Comparison of ENCODE assay signal across 16 cellular contexts in genomic region chr10:22854935-22855421, GRCh38.
DNase-seq lines count a peak whose midpoint lies in the region; TF ChIP-seq lines count a peak whose summit lies in the region.
"Had no signal": no experiment of that assay in that cellular context is flagged by ENCODE, and none has a peak within 500 bp of the region (broad histone marks: within the 10 kb centered on the region; RNA-seq: fewer than 3 reads in every experiment).

No MANE protein-coding gene starts in this region.

- no TSS peak for BruUV-seq in A673 (replicated peaks; lab: Mats Ljungman, UMichigan)

- no peak overlapping the region for H3K4me3 ChIP-seq in fibroblast of villous mesenchyme (ENCODE audit: low read depth, low read length)
- H3K4me3 ChIP-seq in osteoblast (ENCODE audit: insufficient read depth, low read length), result no peak overlapping the region
- H3K4me3 ChIP-seq in colonic mucosa, result no peak overlapping the region
- no peak overlapping the region for H3K4me3 ChIP-seq in A673 (ENCODE audit: low read depth, low read length, poor library complexity, severe bottlenecking)
- H3K4me3 ChIP-seq: breast epithelium, sigmoid colon had no signal

- H3K4me2 ChIP-seq in osteoblast (ENCODE audit: insufficient read depth, low read length), result no peak overlapping the region

- H3K9me3 ChIP-seq in osteoblast (ENCODE audit: low read depth, low read length) (no peaks in the 10 kb centered on the region), colonic mucosa (no peaks in the 10 kb centered on the region), A673 (ENCODE audit: low read depth, low read length, poor library complexity, severe bottlenecking) (no peaks in the 10 kb centered on the region)
- H3K9me3 ChIP-seq: breast epithelium, sigmoid colon had no signal

- no peaks in the 10 kb centered on the region for H3K27me3 ChIP-seq in osteoblast (ENCODE audit: insufficient read depth, low read length)
- no peaks in the 10 kb centered on the region for H3K27me3 ChIP-seq in colonic mucosa
- H3K27me3 ChIP-seq in A673 (replicated peaks; ENCODE audit: insufficient read depth, low read depth, low read length, poor library complexity), result no peaks in the 10 kb centered on the region
- H3K27me3 ChIP-seq: breast epithelium, sigmoid colon had no signal

- no peaks in the 10 kb centered on the region for H4K20me1 ChIP-seq in osteoblast (ENCODE audit: insufficient read depth, low read length)

- intact Hi-C loops in colonic mucosa (cut with DNase I), result no loop called here
- intact Hi-C loops in A673 (cut with micrococcal nuclease; ENCODE audit: unreplicated experiment), result no loop called here

- CTCF ChIA-PET in A673 (lab: Charles Lee), result no interaction called here

- peaks cover 9% of the 10 kb centered on the region for H3K4me1 ChIP-seq in osteoblast (ENCODE audit: insufficient read depth, low read length)
- no peaks in the 10 kb centered on the region for H3K4me1 ChIP-seq in colonic mucosa
- no peaks in the 10 kb centered on the region for H3K4me1 ChIP-seq in A673 (ENCODE audit: insufficient read depth, low read length, poor library complexity, severe bottlenecking)

- peak overlapping the region; percentile 54 for H2AFZ ChIP-seq in osteoblast (ENCODE audit: low read length)

- no peaks in the 10 kb centered on the region for H3K79me2 ChIP-seq in osteoblast (ENCODE audit: insufficient read depth, low read length)

- H3K36me3 ChIP-seq in osteoblast (ENCODE audit: insufficient read depth, low read length) (no peaks in the 10 kb centered on the region), colonic mucosa (no peaks in the 10 kb centered on the region), A673 (ENCODE audit: insufficient read depth, low read length, poor library complexity, severe bottlenecking) (no peaks in the 10 kb centered on the region)
- H3K36me3 ChIP-seq: breast epithelium, sigmoid colon had no signal

- H3K27ac ChIP-seq in osteoblast (ENCODE audit: low read depth, low read length) (no peak overlapping the region), colonic mucosa (no peak overlapping the region), A673 (ENCODE audit: low read depth, low read length, poor library complexity, severe bottlenecking) (no peak overlapping the region)
- H3K27ac ChIP-seq: breast epithelium, sigmoid colon had no signal

- H3K9ac ChIP-seq in colonic mucosa (ENCODE audit: low read depth in 2 of 2, low read length in 2 of 2), result no peak overlapping the region

- TF ChIP-seq CTCF in fibroblast of villous mesenchyme (IDR thresholded peaks at IDR 0.05; ENCODE audit: insufficient read depth, low read depth, low read length) (peak; percentile 51), osteoblast (IDR thresholded peaks at IDR 0.05; ENCODE audit: extremely low read depth, low read depth, low read length) (peak; percentile 38), colonic mucosa (IDR thresholded peaks at IDR 0.05) (no peak), A673 (conservative IDR thresholded peaks at IDR 0.05; ENCODE audit: low read depth, low read length) (no peak)

- POLR2A ChIA-PET in A673 (lab: Charles Lee; ENCODE audit: low non-redundant PET), result no interaction called here

- DNase-seq in HCEC 1CT, result peak; percentile 2
- peak; percentile 34 for DNase-seq in UCSD-AML1 (lab: John Stamatoyannopoulos, UW; ENCODE audit: unreplicated experiment)
- peak; percentile 80 for DNase-seq in fibroblast of villous mesenchyme (ENCODE audit: low read depth)
- peak; percentile 18 for DNase-seq in osteoblast (ENCODE audit: insufficient read length, low spot score, missing footprints)
- no peak for DNase-seq in NCI-H2196 (lab: John Stamatoyannopoulos, UW; ENCODE audit: unreplicated experiment)
- DNase-seq in colonic mucosa, result no peak
- DNase-seq in A673 (ENCODE audit: low spot score), result no peak
- no peak for DNase-seq in stimulated activated CD4-positive, alpha-beta T cell treated with anti-CD3 and anti-CD28 coated beads, Interleukin-4, amount 100 ng/mL, for 4 hours
- DNase-seq: activated CD8-positive, alpha-beta memory T cell treated with anti-CD3 and anti-CD28 coated beads for 24 hours; activated gamma-delta T cell treated with Interleukin-2 at 50 U/mL for 16 hours; NCI-H1436; NCI-H524 treated with DMSO at 0.1 percent for 48 hours; nephron progenitor cell; sigmoid colon; stimulated activated naive CD4-positive, alpha-beta T cell had no signal

Comparison
In these comparisons a context has a peak if more than half of its experiments do, and no peak if none do; other contexts are left out.
1. DNase-seq: peak in HCEC 1CT (single experiment), UCSD-AML1 (single experiment), fibroblast of villous mesenchyme (single experiment) and osteoblast (single experiment); none in NCI-H2196 (single experiment), colonic mucosa (single experiment), A673 (single experiment) and stimulated activated CD4-positive, alpha-beta T cell treated with anti-CD3 and anti-CD28 coated beads, Interleukin-4, amount 100 ng/mL, for 4 hours (0 of 2).
2. CTCF ChIP-seq: peak in fibroblast of villous mesenchyme (single experiment) and osteoblast (single experiment); none in colonic mucosa (single experiment) and A673 (single experiment).